1 cellular context compared by ENCODE assay signal in the genomic region with DNA sequence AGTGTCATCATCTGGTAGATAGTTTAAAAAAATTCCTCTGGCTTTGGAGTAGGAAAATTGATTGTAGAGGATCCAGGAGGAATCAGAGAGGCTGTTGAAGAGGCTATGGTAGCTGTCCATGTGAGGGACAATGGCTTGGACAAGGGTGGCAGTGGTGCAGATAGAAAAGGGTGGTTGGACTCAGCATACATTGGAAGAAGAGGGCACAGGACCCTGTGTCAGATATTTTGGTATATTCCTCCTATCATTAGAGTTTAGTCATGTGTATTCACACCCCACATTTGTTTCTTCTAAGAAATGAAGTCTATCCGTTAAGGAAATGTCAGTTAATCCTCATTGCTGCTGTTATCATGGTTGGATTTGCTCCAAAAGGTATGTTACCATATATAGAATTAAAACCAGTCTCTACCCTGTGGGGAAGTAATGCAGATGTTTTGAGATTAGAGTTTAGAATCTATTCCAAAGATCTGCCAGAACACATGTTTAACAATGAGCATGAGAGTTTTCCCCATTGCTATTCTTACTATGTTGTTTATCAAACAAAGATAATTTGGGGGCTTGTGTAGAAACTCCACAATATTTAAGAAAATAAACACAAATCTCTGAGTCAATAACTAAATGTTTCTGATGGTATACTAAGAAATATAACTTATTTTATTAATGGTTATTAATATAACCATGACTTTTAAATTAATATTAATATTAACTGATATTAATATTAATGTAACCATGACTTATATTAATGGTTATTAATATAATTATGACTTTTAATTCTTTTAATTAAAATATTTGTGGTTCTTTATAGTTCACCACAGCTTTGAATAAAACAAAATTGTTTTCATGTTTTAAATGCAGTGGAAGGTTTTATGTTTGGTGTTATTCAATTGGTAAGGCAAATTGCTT.
TF ChIP-seq lines count a peak whose summit lies in the region.

No MANE protein-coding gene starts in this region.

TF ChIP-seq in K562, 482 proteins besides CTCF, POLR2A, EP300 and RAD21 (continued from another document and continues in another):
- TF ChIP-seq EHMT2 (IDR thresholded peaks at IDR 0.05) = peak; percentile 72; the same call in 1 of the 2 replicates
- TF ChIP-seq SMAD1 (IDR thresholded peaks at IDR 0.05; ENCODE audit: low read depth, low read length, partially characterized antibody) = no peak
- peak; percentile 91 for TF ChIP-seq MEF2D (tag; conservative IDR thresholded peaks at IDR 0.05; ENCODE audit: low read depth)
- peak; percentile 68; the same call in 1 of the 2 replicates for TF ChIP-seq ZEB2 (IDR thresholded peaks at IDR 0.05)
- TF ChIP-seq POLR3A (IDR thresholded peaks at IDR 0.05; ENCODE audit: borderline replicate concordance, extremely low read depth, insufficient read depth, insufficient read length) = no peak
- no peak for TF ChIP-seq ID3 (CRISPR knock-in tag; IDR thresholded peaks at IDR 0.05)
- TF ChIP-seq ID3 (tag; IDR thresholded peaks at IDR 0.05) = peak; percentile 59; the same call in 1 of the 2 replicates
- no peak for TF ChIP-seq ELK3 (CRISPR knock-in tag; IDR thresholded peaks at IDR 0.05)
- peak; percentile 61; the same call in 1 of the 2 replicates for TF ChIP-seq CTBP1 (IDR thresholded peaks at IDR 0.05; ENCODE audit: borderline replicate concordance)
- TF ChIP-seq HNRNPK (IDR thresholded peaks at IDR 0.05; ENCODE audit: low read depth, low read length, poor library complexity, severe bottlenecking) = no peak
- peak; percentile 88; the same call in 1 of the 2 replicates for TF ChIP-seq OTX1 (CRISPR knock-in tag; IDR thresholded peaks at IDR 0.05)
- TF ChIP-seq PBX2 (CRISPR knock-in tag; IDR thresholded peaks at IDR 0.05; ENCODE audit: low read depth) = no peak
- peak; percentile 30; the same call in 1 of the 2 replicates for TF ChIP-seq PBX2 (tag; conservative IDR thresholded peaks at IDR 0.05; ENCODE audit: low read depth)
- TF ChIP-seq FOXM1 (IDR thresholded peaks at IDR 0.05; ENCODE audit: low read depth) = peak; percentile 46; the same call in 1 of the 2 replicates
- TF ChIP-seq FOXM1 (CRISPR knock-in tag; IDR thresholded peaks at IDR 0.05; ENCODE audit: low read depth) = no peak
- TF ChIP-seq STAG1 (CRISPR knock-in tag; IDR thresholded peaks at IDR 0.05; ENCODE audit: borderline replicate concordance) = no peak
- 0 out of 2 replicates have a peak, but pooled peaks have one; percentile 59 for TF ChIP-seq SMARCE1 (IDR thresholded peaks at IDR 0.05)
- TF ChIP-seq TBL1XR1 (IDR thresholded peaks at IDR 0.05; ENCODE audit: low read length in 2 of 2) = peak in 1 of 2 experiments; percentile 93; a peak in 2 of 4 replicates
- peak; percentile 27 for TF ChIP-seq RBBP5 (IDR thresholded peaks at IDR 0.05; ENCODE audit: borderline replicate concordance, insufficient read depth, low read length, poor library complexity, severe bottlenecking)
- peak; percentile 80 for TF ChIP-seq ZNF644 (tag; IDR thresholded peaks at IDR 0.05; ENCODE audit: low read depth)
- TF ChIP-seq, protein P1, sequence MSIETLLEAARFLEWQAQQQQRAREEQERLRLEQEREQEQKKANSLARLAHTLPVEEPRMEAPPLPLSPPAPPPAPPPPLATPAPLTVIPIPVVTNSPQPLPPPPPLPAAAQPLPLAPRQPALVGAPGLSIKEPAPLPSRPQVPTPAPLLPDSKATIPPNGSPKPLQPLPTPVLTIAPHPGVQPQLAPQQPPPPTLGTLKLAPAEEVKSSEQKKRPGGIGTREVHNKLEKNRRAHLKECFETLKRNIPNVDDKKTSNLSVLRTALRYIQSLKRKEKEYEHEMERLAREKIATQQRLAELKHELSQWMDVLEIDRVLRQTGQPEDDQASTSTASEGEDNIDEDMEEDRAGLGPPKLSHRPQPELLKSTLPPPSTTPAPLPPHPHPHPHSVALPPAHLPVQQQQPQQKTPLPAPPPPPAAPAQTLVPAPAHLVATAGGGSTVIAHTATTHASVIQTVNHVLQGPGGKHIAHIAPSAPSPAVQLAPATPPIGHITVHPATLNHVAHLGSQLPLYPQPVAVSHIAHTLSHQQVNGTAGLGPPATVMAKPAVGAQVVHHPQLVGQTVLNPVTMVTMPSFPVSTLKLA (conservative IDR thresholded peaks at IDR 0.05) = 0 out of 4 replicates have a peak, but pooled peaks of 1 of the 2 experiments have one; percentile 28
- no peak for TF ChIP-seq RHOXF2B (CRISPR knock-in tag; conservative IDR thresholded peaks at IDR 0.05)
- peak in 1 of 3 experiments; percentile 77; a peak in 1 of 6 replicates for TF ChIP-seq ZBTB11 (CRISPR knock-in tag; IDR thresholded peaks at IDR 0.05)
- 0 out of 2 replicates have a peak, but pooled peaks have one; percentile 12 for TF ChIP-seq SAFB (IDR thresholded peaks at IDR 0.05; ENCODE audit: borderline replicate concordance, low read depth, low read length)
- peak; percentile 61; the same call in 1 of the 2 replicates for TF ChIP-seq DMBX1 (CRISPR knock-in tag; IDR thresholded peaks at IDR 0.05; ENCODE audit: borderline replicate concordance)
- TF ChIP-seq NFIX (CRISPR knock-in tag; IDR thresholded peaks at IDR 0.05; ENCODE audit: low read depth) = no peak
- TF ChIP-seq CREB3 (tag; conservative IDR thresholded peaks at IDR 0.05; ENCODE audit: low read depth) = 0 out of 2 replicates have a peak, but pooled peaks have one; percentile 61
- TF ChIP-seq ZNF239 (CRISPR knock-in tag; IDR thresholded peaks at IDR 0.05) = peak; percentile 15; the same call in 1 of the 2 replicates
- TF ChIP-seq NR2C1 (IDR thresholded peaks at IDR 0.05) = no peak
- TF ChIP-seq NR2C1 (tag; IDR thresholded peaks at IDR 0.05) = 0 out of 2 replicates have a peak, but pooled peaks have one; percentile 8
- peak; percentile 36 for TF ChIP-seq CCNT2 (IDR thresholded peaks at IDR 0.05; ENCODE audit: borderline replicate concordance, extremely low read depth, insufficient read length, low read depth, low read length)
- no peak for TF ChIP-seq JUNB (CRISPR knock-in tag; conservative IDR thresholded peaks at IDR 0.05)
- TF ChIP-seq DACH1 (IDR thresholded peaks at IDR 0.05; ENCODE audit: partially characterized antibody) = peak; percentile 87
- no peak for TF ChIP-seq MTF1 (CRISPR knock-in tag; IDR thresholded peaks at IDR 0.05; ENCODE audit: borderline replicate concordance)
- TF ChIP-seq TCFL5 (CRISPR knock-in tag; conservative IDR thresholded peaks at IDR 0.05) = no peak
- TF ChIP-seq NCOR1 (IDR thresholded peaks at IDR 0.05) = peak; percentile 43; the same call in 1 of the 2 replicates
- peak; percentile 32; the same call in 1 of the 2 replicates for TF ChIP-seq CBFA2T2 (conservative IDR thresholded peaks at IDR 0.05)
- peak; percentile 69; the same call in 1 of the 2 replicates for TF ChIP-seq BRD4 (IDR thresholded peaks at IDR 0.05)
- TF ChIP-seq CLOCK (CRISPR knock-in tag; IDR thresholded peaks at IDR 0.05; ENCODE audit: borderline replicate concordance) = no peak
- TF ChIP-seq CXXC5 (CRISPR knock-in tag; IDR thresholded peaks at IDR 0.05) = peak; percentile 33; the same call in 1 of the 2 replicates
- no peak for TF ChIP-seq TBP (optimal IDR thresholded peaks at IDR 0.05; ENCODE audit: low read depth, low read length)
- peak in 1 of 2 experiments; percentile 64; a peak in 1 of 4 replicates for TF ChIP-seq ZNF639 (CRISPR knock-in tag; conservative IDR thresholded peaks at IDR 0.05 in 1 of 2, IDR thresholded peaks at IDR 0.05 in 1 of 2)
- no peak for TF ChIP-seq ZNF282 (CRISPR knock-in tag; IDR thresholded peaks at IDR 0.05)
- TF ChIP-seq SRF (CRISPR knock-in tag; IDR thresholded peaks at IDR 0.05) = peak; percentile 78 to 99; a peak in 3 of 4 replicates
- TF ChIP-seq SMARCA4 (IDR thresholded peaks at IDR 0.05) = peak; percentile 72
- peak; percentile 89 for TF ChIP-seq NFIC (IDR thresholded peaks at IDR 0.05)
- TF ChIP-seq FOS (IDR thresholded peaks at IDR 0.05; ENCODE audit: extremely low read depth, insufficient read length) = no peak
- peak; percentile 85 for TF ChIP-seq BRD9 (IDR thresholded peaks at IDR 0.05; ENCODE audit: low read depth, partially characterized antibody)
- peak; percentile 54 for TF ChIP-seq POLR2H (tag; IDR thresholded peaks at IDR 0.05; ENCODE audit: low read depth)
- peak; percentile 93 for TF ChIP-seq SOX6 (IDR thresholded peaks at IDR 0.05)
